ENCODE assay signal across 9 cellular contexts in genomic region chr17:41690497-41690896, GRCh38. TPM values are rescaled to one million over a fixed set of nuclear protein-coding genes. Genes with fewer than 3 reads are reported as not detected.
DNase-seq lines count a peak whose midpoint lies in the region; ATAC-seq and TF ChIP-seq lines count a peak whose summit lies in the region.
"Had no signal": no experiment of that assay in that cellular context is flagged by ENCODE, and none has a peak within 500 bp of the region (broad histone marks: within the 10 kb centered on the region; RNA-seq: fewer than 3 reads in every experiment).

No MANE protein-coding gene starts in this region.

- POLR2A ChIA-PET in WTC11 (lab: Charles Lee), result interaction anchor here (1.1 to 5.1 kb wide), 7 partner anchors 12 to 229 kb away, joined by 3 to 42 read pairs (median 5); partner anchors contain the start of gene JUP

- peak overlapping the region; percentile 99 for H3K4me2 ChIP-seq in skeletal muscle satellite cell (ENCODE audit: low read length)

- TF ChIP-seq CTCF in WTC11 (IDR thresholded peaks at IDR 0.05), result no peak
- no peak for TF ChIP-seq CTCF in fibroblast of villous mesenchyme (IDR thresholded peaks at IDR 0.05; ENCODE audit: insufficient read depth, low read depth, low read length)
- TF ChIP-seq CTCF in GM20000 (IDR thresholded peaks at IDR 0.05; ENCODE audit: extremely low read depth, missing control alignments), result no peak

- peaks cover 10% of the 10 kb centered on the region for H3K4me1 ChIP-seq in HAP-1
- peaks cover 19% of the 10 kb centered on the region for H3K4me1 ChIP-seq in skeletal muscle satellite cell (ENCODE audit: control insufficient read depth, insufficient read depth, low read length)

- peak overlapping the region; percentile 98 for H3K27ac Mint-ChIP-seq in WTC11

- H3K4me3 ChIP-seq in HAP-1, result peak overlapping the region; percentile 100
- H3K4me3 ChIP-seq in fibroblast of villous mesenchyme (ENCODE audit: low read depth, low read length), result peak overlapping the region; percentile 97
- peak overlapping the region; percentile 90 for H3K4me3 ChIP-seq in skeletal muscle satellite cell (ENCODE audit: low read length)

- peaks cover 40% of the 10 kb centered on the region for H3K36me3 Mint-ChIP-seq in WTC11

- H3K4me1 Mint-ChIP-seq in WTC11, result peaks cover 15% of the 10 kb centered on the region

- H3K9ac ChIP-seq in skeletal muscle satellite cell (ENCODE audit: low read depth, low read length), result peak overlapping the region; percentile 100

- in situ Hi-C loops in HAP-1 (cut with MboI; ENCODE audit: low sequenced_read_pairs), result no loop called here

- CTCF ChIA-PET in WTC11 (lab: Charles Lee), result interaction anchor here (1.0 to 3.1 kb wide), 9 partner anchors 11 to 1471 kb away, joined by 3 to 47 read pairs (median 6); partner anchors contain the start of genes JUP and WIPF2

- DNase-seq in HAP-1 (ENCODE audit: low spot score in 2 of 2) (no peak), WTC11 (ENCODE audit: low spot score) (no peak), fibroblast of villous mesenchyme (ENCODE audit: low read depth) (no peak), SHP77 (lab: John Stamatoyannopoulos, UW) (no peak), OCI-M2 (lab: John Stamatoyannopoulos, UW; ENCODE audit: unreplicated experiment) (no peak), GM20000 (ENCODE audit: low spot score) (no peak)
- DNase-seq: NCI-H1105 treated with DMSO at 0.1 percent for 48 hours had no signal

- peaks cover 50% of the 10 kb centered on the region for H3K36me3 ChIP-seq in HAP-1 (replicated peaks)
- H3K36me3 ChIP-seq in skeletal muscle satellite cell (ENCODE audit: insufficient read depth, low read length), result peaks cover 45% of the 10 kb centered on the region

- no peaks in the 10 kb centered on the region for H3K9me3 ChIP-seq in HAP-1
- no peaks in the 10 kb centered on the region for H3K9me3 ChIP-seq in skeletal muscle satellite cell (replicated peaks; ENCODE audit: low read length)

- H3K27me3 Mint-ChIP-seq in WTC11 (ENCODE audit: low read depth), result peaks cover 2% of the 10 kb centered on the region

- ATAC-seq in WTC11, result no peak
- no peak for ATAC-seq in HG03159 (IDR thresholded peaks at IDR 0.05; ENCODE audit: unreplicated experiment)

- H3K27me3 ChIP-seq in HAP-1 (ENCODE audit: low read depth) (no peaks in the 10 kb centered on the region), skeletal muscle satellite cell (ENCODE audit: control insufficient read depth, insufficient read depth, low read length) (no peaks in the 10 kb centered on the region)

- H3K4me3 Mint-ChIP-seq in WTC11, result peak overlapping the region; percentile 92

- H3K9me3 Mint-ChIP-seq in WTC11, result peaks cover 13% of the 10 kb centered on the region

TF ChIP-seq in WTC11, 78 proteins besides CTCF, POLR2A, EP300 and RAD21:
- TF ChIP-seq RORB (CRISPR knock-in tag; IDR thresholded peaks at IDR 0.05) (peak; percentile 79; the same call in 1 of the 2 replicates), NFATC4 (CRISPR knock-in tag; IDR thresholded peaks at IDR 0.05) (0 out of 2 replicates have a peak, but pooled peaks have one; percentile 61), TCF7 (CRISPR knock-in tag; IDR thresholded peaks at IDR 0.05; ENCODE audit: low read depth) (no peak), ZNF671 (CRISPR knock-in tag; IDR thresholded peaks at IDR 0.05) (0 out of 2 replicates have a peak, but pooled peaks have one; percentile 57)

RNA-seq across cellular contexts. Expression of gene EIF1, which starts 1.8 kb away (rescaled TPM):
- 466 to 481 TPM (median 475 TPM) in 3 replicates for total RNA-seq in WTC11 (2021)
- 82.5 and 85.5 TPM in 2 replicates for total RNA-seq in fibroblast of villous mesenchyme
- total RNA-seq in skeletal muscle satellite cell (2012; rRNA removed), result 57.0 and 60.1 TPM in 2 replicates

RNA-seq across cellular contexts. Expression of gene GAST, which starts 21.6 kb away (rescaled TPM):
- total RNA-seq in WTC11 (2021) (not detected in 3 replicates), fibroblast of villous mesenchyme (not detected in 2 replicates)
- not detected in 2 replicates for total RNA-seq in skeletal muscle satellite cell (2012; rRNA removed)

RNA-seq across cellular contexts. Expression of gene HAP1, which starts 43.9 kb away (rescaled TPM):
- total RNA-seq in WTC11 (2021) (4.4 to 5.0 TPM (median 4.4 TPM) in 3 replicates), fibroblast of villous mesenchyme (under 0.01 TPM in 2 replicates)
- not detected in 2 replicates for total RNA-seq in skeletal muscle satellite cell (2012; rRNA removed)
